Comparison of ENCODE assay signal across 24 cellular contexts in the genomic region with DNA sequence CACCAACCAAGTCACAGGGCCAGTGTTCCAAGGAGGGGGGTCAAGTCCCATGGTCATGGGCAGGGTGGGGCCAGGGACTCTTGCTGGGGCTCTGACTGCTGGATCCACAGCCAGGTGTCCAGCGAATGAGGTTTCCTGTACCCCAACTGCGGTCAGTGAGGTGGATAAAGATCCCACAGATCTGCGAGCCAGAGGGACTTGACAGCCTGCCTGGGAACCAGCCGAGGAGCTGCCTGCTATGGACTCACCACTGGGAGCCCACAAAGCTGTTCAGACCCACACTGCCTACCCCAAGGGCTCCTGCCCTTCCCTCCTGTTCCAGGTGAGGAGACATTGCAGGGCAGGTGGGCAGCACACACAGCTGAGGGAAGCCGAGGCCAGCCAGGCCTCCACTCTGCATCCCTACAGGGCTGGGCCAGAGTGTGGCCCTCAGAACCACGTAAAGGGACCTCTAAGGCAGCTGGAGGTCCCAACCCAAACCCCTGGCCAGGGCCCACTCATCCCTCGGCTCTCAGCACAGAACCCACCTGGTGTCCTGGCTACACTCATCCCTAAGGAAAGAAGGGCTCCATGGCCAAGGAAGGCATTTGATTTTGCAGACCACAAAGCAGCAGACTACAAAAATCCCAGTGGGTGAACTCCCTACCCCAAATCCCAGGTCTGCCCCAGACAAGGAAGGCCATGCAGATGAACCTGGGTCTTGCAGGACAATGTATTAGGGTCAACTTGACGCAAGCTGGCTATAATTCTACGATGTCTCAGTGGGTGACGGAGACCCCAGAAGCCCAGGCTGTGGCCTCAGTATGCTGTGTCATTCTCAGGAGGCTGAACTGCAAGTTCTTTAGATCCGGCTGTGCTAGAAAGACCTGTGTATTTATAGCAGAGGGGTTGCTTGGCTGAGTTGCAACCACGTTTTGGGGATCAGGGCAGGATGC.
"Had no signal": no experiment of that assay in that cellular context is flagged by ENCODE, and none has a peak within 500 bp of the region (broad histone marks: within the 10 kb centered on the region; RNA-seq: fewer than 3 reads in every experiment).

No MANE protein-coding gene starts in this region.

- H2AFZ ChIP-seq: hepatocyte had no signal

- FAIRE-seq: astrocyte, frontal cortex had no signal

- DNase-seq: activated CD4-positive, alpha-beta T cell treated with anti-CD3 and anti-CD28 coated beads, Interleukin-2, amount 10 ng/mL, durations not matched to agents 24 days and 14 days; activated CD8-positive, alpha-beta T cell treated with anti-CD3 and anti-CD28 coated beads, Interleukin-2, amount 10 ng/mL, durations not matched to agents 7 days and 5 days; activated naive CD4-positive, alpha-beta T cell treated with Interleukin-2 at 50 U/mL for 16 hours; activated naive CD8-positive, alpha-beta T cell treated with anti-CD3 and anti-CD28 coated beads for 36 hours; activated T-cell treated with anti-CD3 and anti-CD28 coated beads, Interleukin-2, amount 50 U/mL, for 48 hours; cerebellar nuclear complex; cortex of kidney; effector CD8-positive, alpha-beta T cell; glutamatergic neuron; immature natural killer cell; kidney glomerular epithelial cell; left ventricle myocardium inferior; mammary epithelial cell; ovary; SK-N-SH; stimulated activated CD4-positive, alpha-beta T cell treated with anti-CD3 and anti-CD28 coated beads, Interleukin-1b, Interleukin-23, amount 100 ng/mL, for 48 hours; transverse colon had no signal

- H3K27me3 ChIP-seq: esophagus muscularis mucosa, hepatocyte, ovary, transverse colon had no signal

- H3K27me3 Mint-ChIP-seq: activated CD4-positive, alpha-beta T cell treated with anti-CD3 and anti-CD28 coated beads, Interleukin-2, amount 10 ng/mL, durations not matched to agents 24 days and 14 days; activated naive CD8-positive, alpha-beta T cell treated with anti-CD3 and anti-CD28 coated beads for 36 hours; natural killer cell treated with Interleukin-12 subunit alpha and Interleukin-12 subunit beta and Interleukin-15 and Interleukin-18, amount 100 ng/mL, for 72 hours; stimulated activated memory B cell treated with anti-CD40 and anti-IgM and Interleukin-4, amounts not matched to agents 10 μg/mL and 1 μg/mL and 100 μg/mL, for 72 hours had no signal

- H3K36me3 ChIP-seq: esophagus muscularis mucosa, left ventricle myocardium inferior, ovary, prostate gland, transverse colon had no signal

- H3K4me3 Mint-ChIP-seq: activated CD4-positive, alpha-beta T cell treated with anti-CD3 and anti-CD28 coated beads, Interleukin-2, amount 10 ng/mL, durations not matched to agents 24 days and 14 days; activated CD8-positive, alpha-beta T cell treated with anti-CD3 and anti-CD28 coated beads, Interleukin-2, amount 10 ng/mL, durations not matched to agents 7 days and 5 days; activated naive CD8-positive, alpha-beta T cell treated with anti-CD3 and anti-CD28 coated beads for 36 hours; immature natural killer cell; natural killer cell treated with Interleukin-12 subunit alpha and Interleukin-12 subunit beta and Interleukin-15 and Interleukin-18, amount 100 ng/mL, for 72 hours; stimulated activated memory B cell treated with anti-CD40 and anti-IgM and Interleukin-4, amounts not matched to agents 10 μg/mL and 1 μg/mL and 100 μg/mL, for 72 hours had no signal

- H3K9me3 ChIP-seq: esophagus muscularis mucosa, left ventricle myocardium inferior, ovary, prostate gland, SK-N-SH, transverse colon had no signal

- H3K4me3 ChIP-seq: esophagus muscularis mucosa, hepatocyte, left ventricle myocardium inferior, ovary, prostate gland, transverse colon had no signal

- H3K27ac Mint-ChIP-seq: activated CD4-positive, alpha-beta T cell treated with anti-CD3 and anti-CD28 coated beads, Interleukin-2, amount 10 ng/mL, durations not matched to agents 24 days and 14 days; activated CD8-positive, alpha-beta T cell treated with anti-CD3 and anti-CD28 coated beads, Interleukin-2, amount 10 ng/mL, durations not matched to agents 7 days and 5 days; activated naive CD8-positive, alpha-beta T cell treated with anti-CD3 and anti-CD28 coated beads for 36 hours; immature natural killer cell; natural killer cell treated with Interleukin-12 subunit alpha and Interleukin-12 subunit beta and Interleukin-15 and Interleukin-18, amount 100 ng/mL, for 72 hours had no signal

- H3K9ac ChIP-seq: SK-N-SH had no signal

- H3K4me2 ChIP-seq: hepatocyte, SK-N-SH had no signal

- H3K4me1 ChIP-seq: esophagus muscularis mucosa, left ventricle myocardium inferior, prostate gland had no signal

- H3K36me3 Mint-ChIP-seq: activated naive CD8-positive, alpha-beta T cell treated with anti-CD3 and anti-CD28 coated beads for 36 hours; immature natural killer cell; natural killer cell treated with Interleukin-12 subunit alpha and Interleukin-12 subunit beta and Interleukin-15 and Interleukin-18, amount 100 ng/mL, for 72 hours; stimulated activated memory B cell treated with anti-CD40 and anti-IgM and Interleukin-4, amounts not matched to agents 10 μg/mL and 1 μg/mL and 100 μg/mL, for 72 hours had no signal

- H3K4me1 Mint-ChIP-seq: activated CD4-positive, alpha-beta T cell treated with anti-CD3 and anti-CD28 coated beads, Interleukin-2, amount 10 ng/mL, durations not matched to agents 24 days and 14 days; activated naive CD8-positive, alpha-beta T cell treated with anti-CD3 and anti-CD28 coated beads for 36 hours; immature natural killer cell had no signal

- H3K79me2 ChIP-seq: hepatocyte had no signal

- H3K27ac ChIP-seq: esophagus muscularis mucosa, hepatocyte, left ventricle myocardium inferior, ovary, prostate gland, transverse colon had no signal

- H3K9me3 Mint-ChIP-seq: activated CD4-positive, alpha-beta T cell treated with anti-CD3 and anti-CD28 coated beads, Interleukin-2, amount 10 ng/mL, durations not matched to agents 24 days and 14 days; activated naive CD8-positive, alpha-beta T cell treated with anti-CD3 and anti-CD28 coated beads for 36 hours; immature natural killer cell; natural killer cell treated with Interleukin-12 subunit alpha and Interleukin-12 subunit beta and Interleukin-15 and Interleukin-18, amount 100 ng/mL, for 72 hours; stimulated activated memory B cell treated with anti-CD40 and anti-IgM and Interleukin-4, amounts not matched to agents 10 μg/mL and 1 μg/mL and 100 μg/mL, for 72 hours had no signal
